Comparison of ENCODE assay signal across 2 cellular contexts in genomic region chr15:77808581-77809198, GRCh38.
TF ChIP-seq lines count a peak whose summit lies in the region.

No MANE protein-coding gene starts in this region.

TF ChIP-seq in WTC11, 78 proteins besides CTCF, POLR2A, EP300 and RAD21:
- TF ChIP-seq ELF4 (CRISPR knock-in tag; IDR thresholded peaks at IDR 0.05; ENCODE audit: low read depth) (no peak), E2F1 (CRISPR knock-in tag; IDR thresholded peaks at IDR 0.05) (no peak)

TF ChIP-seq in H1, 55 proteins besides CTCF, POLR2A, EP300 and RAD21:
- TF ChIP-seq SP4 (IDR thresholded peaks at IDR 0.05; ENCODE audit: low read length) (no peak), EZH2 (IDR thresholded peaks at IDR 0.05; ENCODE audit: low read depth, low read length, severe bottlenecking) (no peak), TCF12 (IDR thresholded peaks at IDR 0.05; ENCODE audit: low read depth, low read length) (no peak), RNF2 (IDR thresholded peaks at IDR 0.05; ENCODE audit: borderline replicate concordance, low read depth, low read length, missing control alignments, poor library complexity, severe bottlenecking) (no peak), BCL11A (IDR thresholded peaks at IDR 0.05; ENCODE audit: low read depth in 2 of 2, low read length in 2 of 2) (no peak), CHD2 (IDR thresholded peaks at IDR 0.05; ENCODE audit: low read length) (no peak), HDAC6 (IDR thresholded peaks at IDR 0.05; ENCODE audit: low read depth, low read length) (no peak), MAX (IDR thresholded peaks at IDR 0.05) (no peak), NANOG (IDR thresholded peaks at IDR 0.05; ENCODE audit: insufficient read depth, low read depth, low read length, poor library complexity, severe bottlenecking) (no peak), KDM5A (IDR thresholded peaks at IDR 0.05; ENCODE audit: low read length) (no peak), CEBPB (IDR thresholded peaks at IDR 0.05; ENCODE audit: low read depth, low read length) (no peak), POLR2AphosphoS5 (IDR thresholded peaks at IDR 0.05; ENCODE audit: low read depth, low read length) (no peak), RBBP5 (IDR thresholded peaks at IDR 0.05; ENCODE audit: borderline replicate concordance, low read depth, low read length) (no peak), BRCA1 (IDR thresholded peaks at IDR 0.05; ENCODE audit: low read depth, low read length) (no peak), ATF2 (IDR thresholded peaks at IDR 0.05; ENCODE audit: low read length) (no peak), SIRT6 (IDR thresholded peaks at IDR 0.05; ENCODE audit: low read length) (no peak), HDAC2 (IDR thresholded peaks at IDR 0.05; ENCODE audit: borderline replicate concordance in 1 of 2, low read depth in 2 of 2, low read length in 2 of 2) (no peak), E2F6 (IDR thresholded peaks at IDR 0.05) (no peak)
